Comparison of ENCODE assay signal across 1 cellular context in the genomic region with DNA sequence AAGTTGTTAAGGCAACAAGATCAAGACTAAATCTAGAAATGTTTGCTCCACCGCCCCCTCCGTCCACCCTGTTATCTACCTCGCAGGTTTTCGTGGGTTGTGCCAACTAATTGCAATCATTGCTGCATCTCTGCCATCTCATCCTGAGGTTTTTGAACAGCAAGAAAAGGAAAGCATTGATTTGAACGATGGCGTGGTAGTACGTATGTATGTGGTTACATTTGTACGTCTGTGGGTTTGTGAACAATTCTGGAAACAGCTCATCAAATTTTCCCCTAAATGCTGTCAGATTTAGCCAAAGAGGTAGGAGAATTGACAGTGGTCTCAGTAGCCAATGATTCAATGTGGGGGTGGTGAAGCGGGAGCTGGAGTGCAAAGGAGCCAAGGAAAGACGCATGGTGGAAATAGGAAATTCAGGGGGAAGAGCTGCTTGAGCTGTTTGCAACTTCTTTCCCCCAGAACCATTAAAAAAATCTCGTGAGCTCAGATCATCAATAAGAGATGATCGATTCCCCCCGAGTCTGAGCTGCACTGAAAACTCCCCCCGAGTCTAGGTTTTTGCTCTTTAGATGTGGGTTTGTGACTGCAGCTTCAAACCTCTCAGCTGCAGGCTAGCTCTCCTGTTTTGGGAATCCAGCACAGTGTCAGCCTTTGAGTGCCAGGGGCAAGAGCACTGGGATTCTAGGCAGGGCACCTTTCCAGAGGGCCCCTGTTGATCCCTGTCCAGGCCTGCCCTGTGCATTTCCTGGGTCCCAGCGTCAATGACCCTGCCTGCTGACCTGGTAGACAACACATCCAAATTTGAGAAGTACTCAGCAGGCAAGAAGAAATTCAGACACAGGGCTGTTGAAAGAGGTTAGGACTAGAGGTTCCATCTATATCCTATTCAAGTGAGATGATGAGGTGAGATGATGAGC.
TF ChIP-seq lines count a peak whose summit lies in the region.

No MANE protein-coding gene starts in this region.

TF ChIP-seq in GM12878, 131 proteins besides CTCF, POLR2A, EP300 and RAD21 (continued from another document and continues in another):
- TF ChIP-seq, protein P1, sequence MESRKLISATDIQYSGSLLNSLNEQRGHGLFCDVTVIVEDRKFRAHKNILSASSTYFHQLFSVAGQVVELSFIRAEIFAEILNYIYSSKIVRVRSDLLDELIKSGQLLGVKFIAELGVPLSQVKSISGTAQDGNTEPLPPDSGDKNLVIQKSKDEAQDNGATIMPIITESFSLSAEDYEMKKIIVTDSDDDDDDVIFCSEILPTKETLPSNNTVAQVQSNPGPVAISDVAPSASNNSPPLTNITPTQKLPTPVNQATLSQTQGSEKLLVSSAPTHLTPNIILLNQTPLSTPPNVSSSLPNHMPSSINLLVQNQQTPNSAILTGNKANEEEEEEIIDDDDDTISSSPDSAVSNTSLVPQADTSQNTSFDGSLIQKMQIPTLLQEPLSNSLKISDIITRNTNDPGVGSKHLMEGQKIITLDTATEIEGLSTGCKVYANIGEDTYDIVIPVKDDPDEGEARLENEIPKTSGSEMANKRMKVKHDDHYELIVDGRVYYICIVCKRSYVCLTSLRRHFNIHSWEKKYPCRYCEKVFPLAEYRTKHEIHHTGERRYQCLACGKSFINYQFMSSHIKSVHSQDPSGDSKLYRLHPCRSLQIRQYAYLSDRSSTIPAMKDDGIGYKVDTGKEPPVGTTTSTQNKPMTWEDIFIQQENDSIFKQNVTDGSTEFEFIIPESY (IDR thresholded peaks at IDR 0.05): no peak
- TF ChIP-seq PAX5 (IDR thresholded peaks at IDR 0.05; ENCODE audit: borderline replicate concordance, low read depth, low read length): peak; percentile 91
- TF ChIP-seq PAX8 (IDR thresholded peaks at IDR 0.05): no peak
- no peak for TF ChIP-seq SUPT20H (IDR thresholded peaks at IDR 0.05; ENCODE audit: borderline replicate concordance, control insufficient read depth, low read depth, low read length)
- peak; percentile 87 for TF ChIP-seq IKZF1 (conservative IDR thresholded peaks at IDR 0.05)
- TF ChIP-seq, protein P2, sequence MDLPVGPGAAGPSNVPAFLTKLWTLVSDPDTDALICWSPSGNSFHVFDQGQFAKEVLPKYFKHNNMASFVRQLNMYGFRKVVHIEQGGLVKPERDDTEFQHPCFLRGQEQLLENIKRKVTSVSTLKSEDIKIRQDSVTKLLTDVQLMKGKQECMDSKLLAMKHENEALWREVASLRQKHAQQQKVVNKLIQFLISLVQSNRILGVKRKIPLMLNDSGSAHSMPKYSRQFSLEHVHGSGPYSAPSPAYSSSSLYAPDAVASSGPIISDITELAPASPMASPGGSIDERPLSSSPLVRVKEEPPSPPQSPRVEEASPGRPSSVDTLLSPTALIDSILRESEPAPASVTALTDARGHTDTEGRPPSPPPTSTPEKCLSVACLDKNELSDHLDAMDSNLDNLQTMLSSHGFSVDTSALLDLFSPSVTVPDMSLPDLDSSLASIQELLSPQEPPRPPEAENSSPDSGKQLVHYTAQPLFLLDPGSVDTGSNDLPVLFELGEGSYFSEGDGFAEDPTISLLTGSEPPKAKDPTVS (IDR thresholded peaks at IDR 0.05; ENCODE audit: low read depth, low read length): no peak
- TF ChIP-seq, protein P3, sequence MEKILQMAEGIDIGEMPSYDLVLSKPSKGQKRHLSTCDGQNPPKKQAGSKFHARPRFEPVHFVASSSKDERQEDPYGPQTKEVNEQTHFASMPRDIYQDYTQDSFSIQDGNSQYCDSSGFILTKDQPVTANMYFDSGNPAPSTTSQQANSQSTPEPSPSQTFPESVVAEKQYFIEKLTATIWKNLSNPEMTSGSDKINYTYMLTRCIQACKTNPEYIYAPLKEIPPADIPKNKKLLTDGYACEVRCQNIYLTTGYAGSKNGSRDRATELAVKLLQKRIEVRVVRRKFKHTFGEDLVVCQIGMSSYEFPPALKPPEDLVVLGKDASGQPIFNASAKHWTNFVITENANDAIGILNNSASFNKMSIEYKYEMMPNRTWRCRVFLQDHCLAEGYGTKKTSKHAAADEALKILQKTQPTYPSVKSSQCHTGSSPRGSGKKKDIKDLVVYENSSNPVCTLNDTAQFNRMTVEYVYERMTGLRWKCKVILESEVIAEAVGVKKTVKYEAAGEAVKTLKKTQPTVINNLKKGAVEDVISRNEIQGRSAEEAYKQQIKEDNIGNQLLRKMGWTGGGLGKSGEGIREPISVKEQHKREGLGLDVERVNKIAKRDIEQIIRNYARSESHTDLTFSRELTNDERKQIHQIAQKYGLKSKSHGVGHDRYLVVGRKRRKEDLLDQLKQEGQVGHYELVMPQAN (conservative IDR thresholded peaks at IDR 0.05): no peak
- TF ChIP-seq, protein P4, sequence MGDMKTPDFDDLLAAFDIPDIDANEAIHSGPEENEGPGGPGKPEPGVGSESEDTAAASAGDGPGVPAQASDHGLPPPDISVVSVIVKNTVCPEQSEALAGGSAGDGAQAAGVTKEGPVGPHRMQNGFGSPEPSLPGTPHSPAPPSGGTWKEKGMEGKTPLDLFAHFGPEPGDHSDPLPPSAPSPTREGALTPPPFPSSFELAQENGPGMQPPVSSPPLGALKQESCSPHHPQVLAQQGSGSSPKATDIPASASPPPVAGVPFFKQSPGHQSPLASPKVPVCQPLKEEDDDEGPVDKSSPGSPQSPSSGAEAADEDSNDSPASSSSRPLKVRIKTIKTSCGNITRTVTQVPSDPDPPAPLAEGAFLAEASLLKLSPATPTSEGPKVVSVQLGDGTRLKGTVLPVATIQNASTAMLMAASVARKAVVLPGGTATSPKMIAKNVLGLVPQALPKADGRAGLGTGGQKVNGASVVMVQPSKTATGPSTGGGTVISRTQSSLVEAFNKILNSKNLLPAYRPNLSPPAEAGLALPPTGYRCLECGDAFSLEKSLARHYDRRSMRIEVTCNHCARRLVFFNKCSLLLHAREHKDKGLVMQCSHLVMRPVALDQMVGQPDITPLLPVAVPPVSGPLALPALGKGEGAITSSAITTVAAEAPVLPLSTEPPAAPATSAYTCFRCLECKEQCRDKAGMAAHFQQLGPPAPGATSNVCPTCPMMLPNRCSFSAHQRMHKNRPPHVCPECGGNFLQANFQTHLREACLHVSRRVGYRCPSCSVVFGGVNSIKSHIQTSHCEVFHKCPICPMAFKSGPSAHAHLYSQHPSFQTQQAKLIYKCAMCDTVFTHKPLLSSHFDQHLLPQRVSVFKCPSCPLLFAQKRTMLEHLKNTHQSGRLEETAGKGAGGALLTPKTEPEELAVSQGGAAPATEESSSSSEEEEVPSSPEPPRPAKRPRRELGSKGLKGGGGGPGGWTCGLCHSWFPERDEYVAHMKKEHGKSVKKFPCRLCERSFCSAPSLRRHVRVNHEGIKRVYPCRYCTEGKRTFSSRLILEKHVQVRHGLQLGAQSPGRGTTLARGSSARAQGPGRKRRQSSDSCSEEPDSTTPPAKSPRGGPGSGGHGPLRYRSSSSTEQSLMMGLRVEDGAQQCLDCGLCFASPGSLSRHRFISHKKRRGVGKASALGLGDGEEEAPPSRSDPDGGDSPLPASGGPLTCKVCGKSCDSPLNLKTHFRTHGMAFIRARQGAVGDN (IDR thresholded peaks at IDR 0.05): 0 out of 2 replicates have a peak, but pooled peaks have one; percentile 25
- TF ChIP-seq POLR2AphosphoS2 (IDR thresholded peaks at IDR 0.05; ENCODE audit: low read depth, low read length): no peak
- TF ChIP-seq FOS (IDR thresholded peaks at IDR 0.05; ENCODE audit: borderline replicate concordance, extremely low read depth, insufficient read length): no peak
- TF ChIP-seq NR2C2 (IDR thresholded peaks at IDR 0.05; ENCODE audit: borderline replicate concordance, control insufficient read depth, insufficient read length, low read depth): no peak
- TF ChIP-seq MTA2 (IDR thresholded peaks at IDR 0.05; ENCODE audit: low read depth): peak; percentile 95
- peak; percentile 50; the same call in 1 of the 2 replicates for TF ChIP-seq GABPA (IDR thresholded peaks at IDR 0.05; ENCODE audit: low read depth)
- TF ChIP-seq, protein P5, sequence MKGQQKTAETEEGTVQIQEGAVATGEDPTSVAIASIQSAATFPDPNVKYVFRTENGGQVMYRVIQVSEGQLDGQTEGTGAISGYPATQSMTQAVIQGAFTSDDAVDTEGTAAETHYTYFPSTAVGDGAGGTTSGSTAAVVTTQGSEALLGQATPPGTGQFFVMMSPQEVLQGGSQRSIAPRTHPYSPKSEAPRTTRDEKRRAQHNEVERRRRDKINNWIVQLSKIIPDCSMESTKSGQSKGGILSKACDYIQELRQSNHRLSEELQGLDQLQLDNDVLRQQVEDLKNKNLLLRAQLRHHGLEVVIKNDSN (IDR thresholded peaks at IDR 0.05; ENCODE audit: borderline replicate concordance, extremely low read length, insufficient read depth, low read depth, low read length): no peak
- TF ChIP-seq, protein P6, sequence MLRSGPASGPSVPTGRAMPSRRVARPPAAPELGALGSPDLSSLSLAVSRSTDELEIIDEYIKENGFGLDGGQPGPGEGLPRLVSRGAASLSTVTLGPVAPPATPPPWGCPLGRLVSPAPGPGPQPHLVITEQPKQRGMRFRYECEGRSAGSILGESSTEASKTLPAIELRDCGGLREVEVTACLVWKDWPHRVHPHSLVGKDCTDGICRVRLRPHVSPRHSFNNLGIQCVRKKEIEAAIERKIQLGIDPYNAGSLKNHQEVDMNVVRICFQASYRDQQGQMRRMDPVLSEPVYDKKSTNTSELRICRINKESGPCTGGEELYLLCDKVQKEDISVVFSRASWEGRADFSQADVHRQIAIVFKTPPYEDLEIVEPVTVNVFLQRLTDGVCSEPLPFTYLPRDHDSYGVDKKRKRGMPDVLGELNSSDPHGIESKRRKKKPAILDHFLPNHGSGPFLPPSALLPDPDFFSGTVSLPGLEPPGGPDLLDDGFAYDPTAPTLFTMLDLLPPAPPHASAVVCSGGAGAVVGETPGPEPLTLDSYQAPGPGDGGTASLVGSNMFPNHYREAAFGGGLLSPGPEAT (IDR thresholded peaks at IDR 0.05; ENCODE audit: low read depth): peak; percentile 87
- no peak for TF ChIP-seq KLF5 (IDR thresholded peaks at IDR 0.05; ENCODE audit: partially characterized antibody)
- peak; percentile 88 for TF ChIP-seq NBN (IDR thresholded peaks at IDR 0.05)
- no peak for TF ChIP-seq ASH2L (IDR thresholded peaks at IDR 0.05; ENCODE audit: borderline replicate concordance, low read depth)
- no peak for TF ChIP-seq SMC3 (IDR thresholded peaks at IDR 0.05; ENCODE audit: borderline replicate concordance, low read length)
- TF ChIP-seq SREBF2 (IDR thresholded peaks at IDR 0.05; ENCODE audit: low read length): no peak
- peak; percentile 48; the same call in 1 of the 2 replicates for TF ChIP-seq GATAD2B (conservative IDR thresholded peaks at IDR 0.05; ENCODE audit: low read depth)
- TF ChIP-seq SREBF1 (IDR thresholded peaks at IDR 0.05; ENCODE audit: low read length): 0 out of 2 replicates have a peak, but pooled peaks have one; percentile 7
- TF ChIP-seq, protein P7, sequence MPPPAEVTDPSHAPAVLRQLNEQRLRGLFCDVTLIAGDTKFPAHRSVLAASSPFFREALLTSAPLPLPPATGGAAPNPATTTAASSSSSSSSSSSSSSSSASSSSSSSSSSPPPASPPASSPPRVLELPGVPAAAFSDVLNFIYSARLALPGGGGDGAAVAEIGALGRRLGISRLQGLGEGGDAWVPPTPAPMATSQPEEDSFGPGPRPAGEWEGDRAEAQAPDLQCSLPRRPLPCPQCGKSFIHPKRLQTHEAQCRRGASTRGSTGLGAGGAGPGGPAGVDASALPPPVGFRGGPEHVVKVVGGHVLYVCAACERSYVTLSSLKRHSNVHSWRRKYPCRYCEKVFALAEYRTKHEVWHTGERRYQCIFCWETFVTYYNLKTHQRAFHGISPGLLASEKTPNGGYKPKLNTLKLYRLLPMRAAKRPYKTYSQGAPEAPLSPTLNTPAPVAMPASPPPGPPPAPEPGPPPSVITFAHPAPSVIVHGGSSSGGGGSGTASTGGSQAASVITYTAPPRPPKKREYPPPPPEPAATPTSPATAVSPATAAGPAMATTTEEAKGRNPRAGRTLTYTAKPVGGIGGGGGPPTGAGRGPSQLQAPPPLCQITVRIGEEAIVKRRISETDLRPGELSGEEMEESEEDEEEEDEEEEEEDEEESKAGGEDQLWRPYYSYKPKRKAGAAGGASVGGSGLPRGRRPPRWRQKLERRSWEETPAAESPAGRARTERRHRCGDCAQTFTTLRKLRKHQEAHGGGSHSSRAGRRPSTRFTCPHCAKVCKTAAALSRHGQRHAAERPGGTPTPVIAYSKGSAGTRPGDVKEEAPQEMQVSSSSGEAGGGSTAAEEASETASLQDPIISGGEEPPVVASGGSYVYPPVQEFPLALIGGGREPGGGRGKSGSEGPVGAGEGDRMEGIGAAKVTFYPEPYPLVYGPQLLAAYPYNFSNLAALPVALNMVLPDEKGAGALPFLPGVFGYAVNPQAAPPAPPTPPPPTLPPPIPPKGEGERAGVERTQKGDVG (CRISPR knock-in tag; IDR thresholded peaks at IDR 0.05): no peak
- no peak for TF ChIP-seq EZH2 (IDR thresholded peaks at IDR 0.05; ENCODE audit: borderline replicate concordance, control insufficient read depth, low read depth, low read length)
- no peak for TF ChIP-seq STAT1 (conservative IDR thresholded peaks at IDR 0.05)
- TF ChIP-seq KDM1A (IDR thresholded peaks at IDR 0.05; ENCODE audit: borderline replicate concordance): no peak
- peak; percentile 76; the same call in 1 of the 2 replicates for TF ChIP-seq BACH1 (IDR thresholded peaks at IDR 0.05; ENCODE audit: borderline replicate concordance)
- 0 out of 2 replicates have a peak, but pooled peaks have one; percentile 65 for TF ChIP-seq ZNF217 (IDR thresholded peaks at IDR 0.05)
- TF ChIP-seq JUND (IDR thresholded peaks at IDR 0.05; ENCODE audit: low read depth, low read length): no peak; the same call in 1 of the 2 replicates
- TF ChIP-seq FOXM1 (IDR thresholded peaks at IDR 0.05; ENCODE audit: low read depth, low read length): peak; percentile 91
- TF ChIP-seq, protein P8, sequence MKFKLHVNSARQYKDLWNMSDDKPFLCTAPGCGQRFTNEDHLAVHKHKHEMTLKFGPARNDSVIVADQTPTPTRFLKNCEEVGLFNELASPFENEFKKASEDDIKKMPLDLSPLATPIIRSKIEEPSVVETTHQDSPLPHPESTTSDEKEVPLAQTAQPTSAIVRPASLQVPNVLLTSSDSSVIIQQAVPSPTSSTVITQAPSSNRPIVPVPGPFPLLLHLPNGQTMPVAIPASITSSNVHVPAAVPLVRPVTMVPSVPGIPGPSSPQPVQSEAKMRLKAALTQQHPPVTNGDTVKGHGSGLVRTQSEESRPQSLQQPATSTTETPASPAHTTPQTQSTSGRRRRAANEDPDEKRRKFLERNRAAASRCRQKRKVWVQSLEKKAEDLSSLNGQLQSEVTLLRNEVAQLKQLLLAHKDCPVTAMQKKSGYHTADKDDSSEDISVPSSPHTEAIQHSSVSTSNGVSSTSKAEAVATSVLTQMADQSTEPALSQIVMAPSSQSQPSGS (IDR thresholded peaks at IDR 0.05; ENCODE audit: low read length): peak; percentile 95
- TF ChIP-seq ESRRA (IDR thresholded peaks at IDR 0.05; ENCODE audit: low read length): no peak
- TF ChIP-seq ZNF622 (IDR thresholded peaks at IDR 0.05): no peak
- no peak for TF ChIP-seq NFXL1 (IDR thresholded peaks at IDR 0.05; ENCODE audit: borderline replicate concordance)
- no peak for TF ChIP-seq SMARCA5 (IDR thresholded peaks at IDR 0.05)
